8 cellular contexts compared by ENCODE assay signal in genomic region chr5:180495292-180495691, GRCh38. TPM values are rescaled to one million over a fixed set of nuclear protein-coding genes. Genes with fewer than 3 reads are reported as not detected.
DNase-seq lines count a peak whose midpoint lies in the region; ATAC-seq lines count a peak whose summit lies in the region.

No MANE protein-coding gene starts in this region.

- H3K27me3 ChIP-seq in stomach smooth muscle (ENCODE audit: control insufficient read depth in 1 of 2, insufficient read depth in 2 of 2, low read length in 2 of 2): no peaks in the 10 kb centered on the region

- peak overlapping the region; percentile 73 for H3K4me3 Mint-ChIP-seq in T-helper 2 cell treated with Interferon-gamma antibody and Interleukin-4, amounts not matched to agents 5 μg/mL and 100 μg/mL, for 36 hours
- H3K4me3 Mint-ChIP-seq in immature natural killer cell: peak overlapping the region; percentile 77 to 85 (median 84)

- peak overlapping the region; percentile 16 to 72 for H3K9ac ChIP-seq in stomach smooth muscle (ENCODE audit: low read length in 2 of 2)

- peaks cover 30% of the 10 kb centered on the region for H3K4me1 Mint-ChIP-seq in T-helper 2 cell treated with Interferon-gamma antibody and Interleukin-4, amounts not matched to agents 5 μg/mL and 100 μg/mL, for 36 hours (ENCODE audit: low read depth)
- peaks cover 29 to 33% of the 10 kb centered on the region in 2 donors for H3K4me1 Mint-ChIP-seq in immature natural killer cell

- no peaks in the 10 kb centered on the region for H3K9me3 ChIP-seq in stomach smooth muscle (ENCODE audit: control insufficient read depth in 2 of 2, low read length in 2 of 2)

- ATAC-seq in activated naive CD4-positive, alpha-beta T cell treated with anti-CD3 and anti-CD28 coated beads, Interleukin-2, amount 50 U/mL, for 72 hours: no peak
- no peak for ATAC-seq in GM19351 (IDR thresholded peaks at IDR 0.05; ENCODE audit: unreplicated experiment)

- H3K9me3 Mint-ChIP-seq in T-helper 2 cell treated with Interferon-gamma antibody and Interleukin-4, amounts not matched to agents 5 μg/mL and 100 μg/mL, for 36 hours: peaks cover 3% of the 10 kb centered on the region
- no peaks in the 10 kb centered on the region for H3K9me3 Mint-ChIP-seq in activated naive CD4-positive, alpha-beta T cell treated with anti-CD3 and anti-CD28 coated beads, Interleukin-2, amount 50 U/mL, for 72 hours
- no peaks in the 10 kb centered on the region for H3K9me3 Mint-ChIP-seq in immature natural killer cell

- peak overlapping the region; percentile 58 for H3K27ac Mint-ChIP-seq in T-helper 2 cell treated with Interferon-gamma antibody and Interleukin-4, amounts not matched to agents 5 μg/mL and 100 μg/mL, for 36 hours
- H3K27ac Mint-ChIP-seq in activated naive CD4-positive, alpha-beta T cell treated with anti-CD3 and anti-CD28 coated beads, Interleukin-2, amount 50 U/mL, for 72 hours: peak overlapping the region; percentile 45 to 50
- peak overlapping the region; percentile 65 to 90 (median 87) for H3K27ac Mint-ChIP-seq in immature natural killer cell

- no peak for DNase-seq in T-helper 2 cell treated with Interferon-gamma antibody and Interleukin-4, amounts not matched to agents 5 μg/mL and 100 μg/mL, for 36 hours (ENCODE audit: low spot score)
- no peak for DNase-seq in T-helper 2 cell
- no peak for DNase-seq in activated naive CD4-positive, alpha-beta T cell treated with anti-CD3 and anti-CD28 coated beads, Interleukin-2, amount 50 U/mL, for 72 hours (ENCODE audit: low spot score in 2 of 2)
- DNase-seq in immature natural killer cell: no peak
- no peak for DNase-seq in Ammon's horn (ENCODE audit: low spot score)
- DNase-seq in NCI-H345 (lab: John Stamatoyannopoulos, UW): no peak

- peak overlapping the region; percentile 34 to 83 for H3K4me3 ChIP-seq in stomach smooth muscle (ENCODE audit: low read length in 2 of 2)

- H3K27ac ChIP-seq in stomach smooth muscle (ENCODE audit: low read length): peak overlapping the region; percentile 66

- no peaks in the 10 kb centered on the region for H3K27me3 Mint-ChIP-seq in T-helper 2 cell treated with Interferon-gamma antibody and Interleukin-4, amounts not matched to agents 5 μg/mL and 100 μg/mL, for 36 hours (ENCODE audit: low read depth)
- peaks cover 4 to 13% (median 5%) of the 10 kb centered on the region in 3 donors for H3K27me3 Mint-ChIP-seq in immature natural killer cell (ENCODE audit: low read depth in 3 of 3)

- H3K36me3 Mint-ChIP-seq in T-helper 2 cell treated with Interferon-gamma antibody and Interleukin-4, amounts not matched to agents 5 μg/mL and 100 μg/mL, for 36 hours (ENCODE audit: low read depth): peaks cover 17% of the 10 kb centered on the region
- peaks cover 0 to 27% of the 10 kb centered on the region in 2 donors for H3K36me3 Mint-ChIP-seq in activated naive CD4-positive, alpha-beta T cell treated with anti-CD3 and anti-CD28 coated beads, Interleukin-2, amount 50 U/mL, for 72 hours
- no peaks in the 10 kb centered on the region for H3K36me3 Mint-ChIP-seq in immature natural killer cell

- peaks cover 15% of the 10 kb centered on the region for H3K4me1 ChIP-seq in stomach smooth muscle (ENCODE audit: control insufficient read depth, insufficient read depth, low read length)

- H3K36me3 ChIP-seq in stomach smooth muscle (ENCODE audit: control insufficient read depth in 2 of 2, insufficient read depth in 2 of 2, low read length in 2 of 2): no peaks in the 10 kb centered on the region

RNA-seq across cellular contexts. Expression of gene CNOT6, which starts 1.1 kb away (rescaled TPM):
- 10 to 100 TPM; 28.7 to 37.0 TPM for total RNA-seq in activated naive CD4-positive, alpha-beta T cell treated with anti-CD3 and anti-CD28 coated beads, Interleukin-2, amount 50 U/mL, for 72 hours
- polyA plus RNA-seq in immature natural killer cell: 10 to 100 TPM in 1 of 3 donors, 1 to 10 TPM in 2; 5.8 to 11.2 (median 9.0) TPM
